In genomic region chr19:36116344-36116637, GRCh38 we compare ENCODE assay signal across 9 cellular contexts. TPM values are rescaled to one million over a fixed set of nuclear protein-coding genes. Genes with fewer than 3 reads are reported as not detected.
DNase-seq lines count a peak whose midpoint lies in the region; ATAC-seq and TF ChIP-seq lines count a peak whose summit lies in the region.
"Had no signal": no experiment of that assay in that cellular context is flagged by ENCODE, and none has a peak within 500 bp of the region (broad histone marks: within the 10 kb centered on the region; RNA-seq: fewer than 3 reads in every experiment).

No MANE protein-coding gene starts in this region.

- no peak for DNase-seq in activated T-cell treated with anti-CD3 and anti-CD28 coated beads, Interleukin-2, amount 50 U/mL, for 72 hours
- DNase-seq in activated T-cell treated with anti-CD3 and anti-CD28 coated beads, Interleukin-2, amount 50 U/mL, for 1 hour, result no peak
- DNase-seq in activated naive CD8-positive, alpha-beta T cell treated with anti-CD3 and anti-CD28 coated beads, Interleukin-2, amount 50 U/mL, for 24 hours, result no peak
- no peak for DNase-seq in tibial artery
- no peak for DNase-seq in stimulated activated CD4-positive, alpha-beta T cell treated with anti-CD3 and anti-CD28 coated beads, Interleukin-12 subunit alpha, Interleukin-12 subunit beta, amount 100 ng/mL, for 4 hours
- DNase-seq in HUDEP-2 (lab: John Stamatoyannopoulos, UW; ENCODE audit: unreplicated experiment in 76 of 76), result no peak
- DNase-seq in NCI-H82 (lab: John Stamatoyannopoulos, UW), result no peak
- DNase-seq: T1000 had no signal

- peak overlapping the region; percentile 97 to 98 for H3K4me3 Mint-ChIP-seq in activated T-cell treated with anti-CD3 and anti-CD28 coated beads, Interleukin-2, amount 50 U/mL, for 72 hours
- H3K4me3 Mint-ChIP-seq in activated naive CD8-positive, alpha-beta T cell treated with anti-CD3 and anti-CD28 coated beads, Interleukin-2, amount 50 U/mL, for 24 hours, result peak overlapping the region; percentile 95

- ATAC-seq in activated T-cell treated with anti-CD3 and anti-CD28 coated beads, Interleukin-2, amount 50 U/mL, for 72 hours (replicated peaks in 1 of 2), result no peak
- ATAC-seq in activated naive CD8-positive, alpha-beta T cell treated with anti-CD3 and anti-CD28 coated beads, Interleukin-2, amount 50 U/mL, for 24 hours, result no peak

- no peaks in the 10 kb centered on the region for H3K9me3 Mint-ChIP-seq in activated T-cell treated with anti-CD3 and anti-CD28 coated beads, Interleukin-2, amount 50 U/mL, for 72 hours
- no peaks in the 10 kb centered on the region for H3K9me3 Mint-ChIP-seq in activated naive CD8-positive, alpha-beta T cell treated with anti-CD3 and anti-CD28 coated beads, Interleukin-2, amount 50 U/mL, for 24 hours

- peaks cover 7 to 62% (median 40%) of the 10 kb centered on the region in 3 donors for H3K36me3 ChIP-seq in tibial artery

- TF ChIP-seq CTCF in tibial artery (IDR thresholded peaks at IDR 0.05), result no peak

- peaks cover 39% of the 10 kb centered on the region for H3K4me1 Mint-ChIP-seq in activated T-cell treated with anti-CD3 and anti-CD28 coated beads, Interleukin-2, amount 50 U/mL, for 72 hours (ENCODE audit: low read depth)
- H3K4me1 Mint-ChIP-seq in activated naive CD8-positive, alpha-beta T cell treated with anti-CD3 and anti-CD28 coated beads, Interleukin-2, amount 50 U/mL, for 24 hours, result peaks cover 40% of the 10 kb centered on the region

- H3K36me3 Mint-ChIP-seq in activated T-cell treated with anti-CD3 and anti-CD28 coated beads, Interleukin-2, amount 50 U/mL, for 72 hours (ENCODE audit: insufficient read depth in 2 of 2), result peaks cover 9 to 19% of the 10 kb centered on the region in 2 donors
- H3K36me3 Mint-ChIP-seq in activated naive CD8-positive, alpha-beta T cell treated with anti-CD3 and anti-CD28 coated beads, Interleukin-2, amount 50 U/mL, for 24 hours (ENCODE audit: low read depth), result peaks cover 30% of the 10 kb centered on the region

- H3K27me3 ChIP-seq in layer of hippocampus (ENCODE audit: control insufficient read depth, insufficient read depth, low read length) (no peaks in the 10 kb centered on the region), tibial artery (no peaks in the 10 kb centered on the region)

- H3K27me3 Mint-ChIP-seq in activated T-cell treated with anti-CD3 and anti-CD28 coated beads, Interleukin-2, amount 50 U/mL, for 72 hours (ENCODE audit: low read depth), result no peaks in the 10 kb centered on the region
- peaks cover 5% of the 10 kb centered on the region for H3K27me3 Mint-ChIP-seq in activated naive CD8-positive, alpha-beta T cell treated with anti-CD3 and anti-CD28 coated beads, Interleukin-2, amount 50 U/mL, for 24 hours

- no peaks in the 10 kb centered on the region for H3K9me3 ChIP-seq in tibial artery

- peaks cover 0 to 27% (median 24%) of the 10 kb centered on the region in 4 donors for H3K4me1 ChIP-seq in tibial artery

- H3K27ac ChIP-seq in layer of hippocampus (ENCODE audit: low read depth, low read length) (peak overlapping the region; percentile 95), tibial artery (peak overlapping the region; percentile 84 to 86)

- intact Hi-C loops in tibial artery (cut with DNase I; ENCODE audit: low total_unique reads), result loop anchor here (5.0 kb wide), 2 partner anchors 59 to 119 kb away; partner anchors contain the start of gene SDHAF1

- H3K27ac Mint-ChIP-seq in activated T-cell treated with anti-CD3 and anti-CD28 coated beads, Interleukin-2, amount 50 U/mL, for 72 hours, result peak overlapping the region; percentile 6
- H3K27ac Mint-ChIP-seq in activated naive CD8-positive, alpha-beta T cell treated with anti-CD3 and anti-CD28 coated beads, Interleukin-2, amount 50 U/mL, for 24 hours, result peak overlapping the region; percentile 99

- peak overlapping the region; percentile 60 to 83 for H3K4me3 ChIP-seq in tibial artery

RNA-seq across cellular contexts. Expression of gene TBCB, which starts 1.0 kb away (rescaled TPM):
- 10 to 100 TPM; 86.2 to 86.8 TPM for total RNA-seq in activated T-cell treated with anti-CD3 and anti-CD28 coated beads, Interleukin-2, amount 50 U/mL, for 72 hours

RNA-seq across cellular contexts. Expression of gene POLR2I, which starts 1.6 kb away (rescaled TPM):
- total RNA-seq in activated T-cell treated with anti-CD3 and anti-CD28 coated beads, Interleukin-2, amount 50 U/mL, for 72 hours, result 10 to 100 TPM; 38.6 to 55.0 TPM

RNA-seq across cellular contexts. Expression of gene OVOL3, which starts 5.3 kb away (rescaled TPM):
- under 1 TPM in 1 of 2 donors, not detected in 1; 0.39 TPM for total RNA-seq in activated T-cell treated with anti-CD3 and anti-CD28 coated beads, Interleukin-2, amount 50 U/mL, for 72 hours

RNA-seq across cellular contexts. Expression of gene CAPNS1, which starts 23.6 kb away (rescaled TPM):
- 100 to 1,000 TPM; 361 to 382 TPM for total RNA-seq in activated T-cell treated with anti-CD3 and anti-CD28 coated beads, Interleukin-2, amount 50 U/mL, for 72 hours

RNA-seq across cellular contexts. Expression of gene COX7A1, which starts 36.0 kb away (rescaled TPM):
- total RNA-seq in activated T-cell treated with anti-CD3 and anti-CD28 coated beads, Interleukin-2, amount 50 U/mL, for 72 hours, result not detected
